ENCODE assay signal across 1 cellular context in genomic region chr3:132785292-132785691, GRCh38.
A peak's percentile ranks its signal among the peaks of the same experiment; 100 is the strongest.
TF ChIP-seq lines count a peak whose summit lies in the region.

No MANE protein-coding gene starts in this region.

TF ChIP-seq in K562, 482 proteins besides CTCF, POLR2A, EP300 and RAD21 (continued from another document and continues in another):
- TF ChIP-seq ZBTB33 (CRISPR knock-in tag; IDR thresholded peaks at IDR 0.05) = no peak
- no peak for TF ChIP-seq ZNF23 (CRISPR knock-in tag; IDR thresholded peaks at IDR 0.05)
- no peak for TF ChIP-seq ZZZ3 (IDR thresholded peaks at IDR 0.05)
- TF ChIP-seq ZC3H4 (CRISPR knock-in tag; IDR thresholded peaks at IDR 0.05; ENCODE audit: borderline replicate concordance) = no peak
- TF ChIP-seq ZNF395 (CRISPR knock-in tag; IDR thresholded peaks at IDR 0.05) = no peak
- no peak for TF ChIP-seq CHD1 (IDR thresholded peaks at IDR 0.05; ENCODE audit: low read length)
- no peak for TF ChIP-seq FOSL1 (tag; conservative IDR thresholded peaks at IDR 0.05)
- no peak for TF ChIP-seq ZNF717 (CRISPR knock-in tag; IDR thresholded peaks at IDR 0.05)
- TF ChIP-seq NFE2L1 (tag; IDR thresholded peaks at IDR 0.05; ENCODE audit: borderline replicate concordance, low read depth) = no peak
- no peak for TF ChIP-seq RBM17 (IDR thresholded peaks at IDR 0.05; ENCODE audit: borderline replicate concordance, low read depth, low read length)
- TF ChIP-seq BRD9 (IDR thresholded peaks at IDR 0.05; ENCODE audit: low read depth, partially characterized antibody) = no peak
- TF ChIP-seq L3MBTL2 (IDR thresholded peaks at IDR 0.05) = no peak
- no peak for TF ChIP-seq ZBTB49 (CRISPR knock-in tag; IDR thresholded peaks at IDR 0.05; ENCODE audit: borderline replicate concordance)
- no peak for TF ChIP-seq ZBTB34 (CRISPR knock-in tag; IDR thresholded peaks at IDR 0.05)
- no peak for TF ChIP-seq TFAM (CRISPR knock-in tag; conservative IDR thresholded peaks at IDR 0.05)
- TF ChIP-seq MITF (IDR thresholded peaks at IDR 0.05) = no peak
- peak in 1 of 3 experiments; percentile 88; a peak in 2 of 6 replicates for TF ChIP-seq ZBTB11 (CRISPR knock-in tag; IDR thresholded peaks at IDR 0.05)
- no peak for TF ChIP-seq CSDE1 (IDR thresholded peaks at IDR 0.05)
- no peak for TF ChIP-seq HIVEP1 (CRISPR knock-in tag; IDR thresholded peaks at IDR 0.05)
- TF ChIP-seq ETS1 (conservative IDR thresholded peaks at IDR 0.05; ENCODE audit: control insufficient read depth, low read depth, low read length) = no peak
- peak; percentile 47; the same call in 1 of the 2 replicates for TF ChIP-seq SOX6 (IDR thresholded peaks at IDR 0.05)
- no peak for TF ChIP-seq EGR1 (conservative IDR thresholded peaks at IDR 0.05)
- TF ChIP-seq ZNF175 (CRISPR knock-in tag; IDR thresholded peaks at IDR 0.05; ENCODE audit: low read depth) = 0 out of 2 replicates have a peak, but pooled peaks have one; percentile 23
- TF ChIP-seq RBBP5 (IDR thresholded peaks at IDR 0.05; ENCODE audit: borderline replicate concordance, insufficient read depth, low read length, poor library complexity, severe bottlenecking) = no peak
- TF ChIP-seq ATF3 (IDR thresholded peaks at IDR 0.05) = peak; percentile 56
- no peak for TF ChIP-seq ATF3 (CRISPR knock-in tag; conservative IDR thresholded peaks at IDR 0.05)
- TF ChIP-seq TBL1XR1 (IDR thresholded peaks at IDR 0.05; ENCODE audit: low read length in 2 of 2) = no peak
- 0 out of 2 replicates have a peak, but pooled peaks have one; percentile 24 for TF ChIP-seq ZNF589 (CRISPR knock-in tag; IDR thresholded peaks at IDR 0.05; ENCODE audit: low read depth)
- TF ChIP-seq CXXC5 (CRISPR knock-in tag; IDR thresholded peaks at IDR 0.05) = no peak
- no peak for TF ChIP-seq UBTF (IDR thresholded peaks at IDR 0.05; ENCODE audit: borderline replicate concordance in 1 of 2, low read depth in 2 of 2, low read length in 2 of 2)
- no peak for TF ChIP-seq TCF7 (IDR thresholded peaks at IDR 0.05; ENCODE audit: borderline replicate concordance)
- TF ChIP-seq TRIM24 (IDR thresholded peaks at IDR 0.05) = no peak
- no peak for TF ChIP-seq JUND (IDR thresholded peaks at IDR 0.05; ENCODE audit: borderline replicate concordance, low read depth, low read length)
- TF ChIP-seq JUND (tag; IDR thresholded peaks at IDR 0.05; ENCODE audit: borderline replicate concordance, low read depth, low read length) = 0 out of 3 replicates have a peak, but pooled peaks have one; percentile 25
- no peak for TF ChIP-seq ZNF121 (CRISPR knock-in tag; conservative IDR thresholded peaks at IDR 0.05)
- no peak for TF ChIP-seq ZFP91 (CRISPR knock-in tag; IDR thresholded peaks at IDR 0.05)
- no peak for TF ChIP-seq NCOA6 (IDR thresholded peaks at IDR 0.05)
- TF ChIP-seq ERF (CRISPR knock-in tag; IDR thresholded peaks at IDR 0.05) = no peak
- no peak for TF ChIP-seq HLTF (IDR thresholded peaks at IDR 0.05)
- TF ChIP-seq ZNF41 (CRISPR knock-in tag; conservative IDR thresholded peaks at IDR 0.05) = no peak
- no peak for TF ChIP-seq DLX4 (CRISPR knock-in tag; IDR thresholded peaks at IDR 0.05)
- TF ChIP-seq ELF1 (tag; IDR thresholded peaks at IDR 0.05) = no peak
- no peak for TF ChIP-seq ZNF507 (tag; conservative IDR thresholded peaks at IDR 0.05)
- TF ChIP-seq CBX1 (IDR thresholded peaks at IDR 0.05; ENCODE audit: low read depth) = no peak
- TF ChIP-seq BCOR (IDR thresholded peaks at IDR 0.05) = no peak
